In the genomic region with DNA sequence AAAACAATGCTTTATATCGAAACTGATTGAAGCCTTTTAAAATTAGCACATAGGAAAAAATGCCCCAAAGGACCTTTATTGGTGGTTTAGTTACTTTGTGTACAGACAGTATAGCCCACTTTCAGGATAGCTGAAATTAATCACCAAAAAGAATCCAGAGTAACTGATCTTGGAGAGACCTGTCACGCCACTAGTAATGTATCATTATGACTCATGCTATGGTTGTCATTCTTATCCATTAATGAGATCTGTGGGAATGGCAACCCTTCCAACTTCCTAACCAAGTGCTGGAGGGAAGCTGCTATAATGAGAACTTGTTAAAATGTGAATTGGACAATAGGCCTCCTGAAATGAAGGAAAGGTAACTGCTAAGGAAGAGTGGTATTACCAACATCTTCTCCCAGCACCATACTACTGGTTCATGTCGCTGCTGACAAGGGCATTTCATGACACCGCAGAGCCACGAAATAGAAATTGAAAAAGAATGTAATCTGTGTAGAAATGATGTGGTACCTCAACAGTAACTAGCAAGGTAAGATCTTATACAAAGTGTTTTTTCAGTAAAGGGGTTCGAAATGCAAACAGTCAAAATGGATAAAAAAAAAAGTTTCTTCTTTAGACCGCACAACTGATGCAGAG, we compare ENCODE assay signal across 16 cellular contexts. TPM values are rescaled to one million over a fixed set of nuclear protein-coding genes. Genes with fewer than 3 reads are reported as not detected.
DNase-seq lines count a peak whose midpoint lies in the region; ATAC-seq, FAIRE-seq and TF ChIP-seq lines count a peak whose summit lies in the region.
"Had no signal": no experiment of that assay in that cellular context is flagged by ENCODE, and none has a peak within 500 bp of the region (broad histone marks: within the 10 kb centered on the region; RNA-seq: fewer than 3 reads in every experiment).

No MANE protein-coding gene starts in this region.

- H3K27ac ChIP-seq in C4-2B: peak overlapping the region; percentile 71
- H3K27ac ChIP-seq: gastroesophageal sphincter, tibial nerve had no signal

- no peak for FAIRE-seq in frontal cortex (lab: Jason Lieb, UNC)

- DNase-seq in HT1080 (ENCODE audit: low read depth) (peak; percentile 77), astrocyte of the hippocampus (ENCODE audit: low read depth, low spot score) (peak; percentile 73), kidney tubule cell (ENCODE audit: low spot score) (peak; percentile 69), frontal cortex (ENCODE audit: low spot score in 2 of 2) (no peak), putamen (ENCODE audit: low spot score) (no peak), SHP77 (lab: John Stamatoyannopoulos, UW) (no peak)
- DNase-seq: activated CD8-positive, alpha-beta T cell treated with anti-CD3 and anti-CD28 coated beads, Interleukin-2, amount 10 ng/mL, durations not matched to agents 7 days and 5 days; activated effector memory CD4-positive, alpha-beta T cell treated with anti-CD3 and anti-CD28 coated beads, Interleukin-2, amount 50 U/mL, for 16 hours; islet precursor cell; NCI-H1417 treated with DMSO at 0.1 percent for 48 hours; NCI-H526 treated with DMSO at 0.1 percent for 48 hours had no signal

- no peak for ATAC-seq in GM21423 (IDR thresholded peaks at IDR 0.05; ENCODE audit: unreplicated experiment)
- ATAC-seq: activated CD8-positive, alpha-beta T cell treated with anti-CD3 and anti-CD28 coated beads, Interleukin-2, amount 10 ng/mL, durations not matched to agents 7 days and 5 days; gastroesophageal sphincter; Right ventricle myocardium inferior had no signal

- TF ChIP-seq CTCF in C4-2B (conservative IDR thresholded peaks at IDR 0.05): no peak

RNA-seq across cellular contexts. Expression of a gene that starts 7.1 kb away (rescaled TPM):
- total RNA-seq in HT1080 (2014; rRNA removed; shearing (Covaris generic)): 171 and 173 TPM in 2 replicates
- 154 and 157 TPM in 2 replicates for polyA plus RNA-seq in HT1080 (2015; cell fraction: cytosol; rRNA removed)
- polyA plus RNA-seq in HT1080 (2015; cell fraction: nucleus; rRNA removed): 100 and 111 TPM in 2 replicates
- total RNA-seq in frontal cortex: 117 TPM

RNA-seq across cellular contexts. Expression of a gene that starts 7.8 kb away (rescaled TPM):
- 25.9 and 29.8 TPM in 2 replicates for total RNA-seq in HT1080 (2014; rRNA removed; shearing (Covaris generic))
- 27.5 and 35.9 TPM in 2 replicates for polyA plus RNA-seq in HT1080 (2015; cell fraction: cytosol; rRNA removed)
- polyA plus RNA-seq in HT1080 (2015; cell fraction: nucleus; rRNA removed): 115 and 132 TPM in 2 replicates
- total RNA-seq in frontal cortex: 109 TPM

Comparison
In these comparisons a context has a peak if more than half of its experiments do, and no peak if none do; other contexts are left out.
1. DNase-seq: peak in HT1080 (single experiment), astrocyte of the hippocampus (single experiment) and kidney tubule cell (single experiment); none in frontal cortex (0 of 2), putamen (single experiment) and SHP77 (0 of 2).